ENCODE assay signal across 16 cellular contexts in the genomic region with DNA sequence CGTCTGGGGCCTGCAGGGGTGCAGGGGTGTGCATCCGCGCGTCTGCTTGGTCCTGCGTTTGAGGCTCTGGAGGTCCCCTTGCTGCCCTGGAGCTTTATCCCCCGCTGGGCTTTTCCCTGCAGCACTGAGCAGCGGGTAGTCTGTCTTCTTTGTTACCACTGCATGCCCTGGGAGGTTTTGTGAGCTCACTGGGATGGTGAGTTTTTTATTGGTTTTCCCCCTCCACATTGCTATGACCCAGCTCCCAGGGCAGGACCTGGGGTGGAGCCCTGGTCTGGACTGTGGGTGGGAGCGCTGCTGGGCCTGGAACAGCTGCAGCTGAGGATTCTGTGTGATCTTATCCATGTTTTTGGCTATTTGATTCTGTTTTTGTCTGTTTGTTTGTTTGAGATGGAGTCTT. TPM values are rescaled to one million over a fixed set of nuclear protein-coding genes. Genes with fewer than 3 reads are reported as not detected.
DNase-seq lines count a peak whose midpoint lies in the region; ATAC-seq and TF ChIP-seq lines count a peak whose summit lies in the region.
"Had no signal": no experiment of that assay in that cellular context is flagged by ENCODE, and none has a peak within 500 bp of the region (broad histone marks: within the 10 kb centered on the region; RNA-seq: fewer than 3 reads in every experiment).

No MANE protein-coding gene starts in this region.

- H3K27ac ChIP-seq in HEK293 (ENCODE audit: extremely low read depth, low read depth, low read length): no peak overlapping the region
- no peak overlapping the region for H3K27ac ChIP-seq in CD4-positive, alpha-beta T cell (ENCODE audit: low read depth, low read length)

- peak overlapping the region; percentile 31 for H3K27ac Mint-ChIP-seq in osteocyte (ENCODE audit: unreplicated experiment)
- no peak overlapping the region for H3K27ac Mint-ChIP-seq in CD4-positive, alpha-beta T cell
- H3K27ac Mint-ChIP-seq: stimulated activated naive CD8-positive, alpha-beta T cell treated with anti-CD3 and anti-CD28 coated beads, Interleukin-15, Interleukin-2, amounts not matched to agents 100 ng/mL and 50 ng/mL, for 24 hours had no signal

- H3K36me3 ChIP-seq in HEK293 (ENCODE audit: control insufficient read depth in 2 of 2, insufficient read depth in 1 of 2, low read length in 2 of 2): no peaks in the 10 kb centered on the region
- H3K36me3 ChIP-seq: gastrocnemius medialis had no signal

- H3K9me3 Mint-ChIP-seq in osteocyte (ENCODE audit: unreplicated experiment): no peaks in the 10 kb centered on the region
- no peaks in the 10 kb centered on the region for H3K9me3 Mint-ChIP-seq in CD4-positive, alpha-beta T cell
- H3K9me3 Mint-ChIP-seq: stimulated activated naive CD8-positive, alpha-beta T cell treated with anti-CD3 and anti-CD28 coated beads, Interleukin-15, Interleukin-2, amounts not matched to agents 100 ng/mL and 50 ng/mL, for 24 hours had no signal

- no peak for ATAC-seq in CD4-positive, alpha-beta T cell (ENCODE audit: poor library complexity)
- ATAC-seq in GM19035 (IDR thresholded peaks at IDR 0.05; ENCODE audit: unreplicated experiment): no peak
- ATAC-seq: gastrocnemius medialis, left lobe of liver had no signal

- H3K9me3 ChIP-seq in HEK293 (ENCODE audit: control insufficient read depth, insufficient read depth, low read depth, low read length): no peaks in the 10 kb centered on the region
- no peaks in the 10 kb centered on the region for H3K9me3 ChIP-seq in CD4-positive, alpha-beta T cell (ENCODE audit: control insufficient read depth, low read length)
- H3K9me3 ChIP-seq: gastrocnemius medialis had no signal

- peak; percentile 59 for DNase-seq in amniotic epithelial cell (ENCODE audit: low read depth)
- DNase-seq in osteocyte (ENCODE audit: extremely low spot score, unreplicated experiment): no peak
- no peak for DNase-seq in CD4-positive, alpha-beta T cell
- no peak for DNase-seq in dermis blood vessel endothelial cell
- DNase-seq: activated CD8-positive, alpha-beta memory T cell treated with anti-CD3 and anti-CD28 coated beads, Interleukin-2, amount 50 U/mL, for 48 hours; gastrocnemius medialis; NCI-H1092; NCI-H510A treated with DMSO at 0.1 percent for 48 hours; nucleus accumbens; SHP77; stimulated activated CD4-positive, alpha-beta T cell treated with anti-CD3 and anti-CD28 coated beads, Interleukin-2, amount 100 ng/mL, for 24 hours had no signal

- intact Hi-C loops in CD4-positive, alpha-beta T cell (cut with DNase I, micrococcal nuclease): loop anchor here in 1 of 2 experiments (10.0 kb wide), 1 partner anchor 841 kb away; a partner anchor contains a TSS

- POLR2A ChIA-PET in HEK293 (lab: Yijun Ruan, JAX): interaction anchor here (1.8 kb wide), 1 partner anchor 12 kb away, joined by 11 read pairs; a partner anchor contains a TSS
- POLR2A ChIA-PET in CD4-positive, alpha-beta T cell (lab: Charles Lee): no interaction called here

- no peak overlapping the region for H3K4me3 ChIP-seq in HEK293 (ENCODE audit: low read depth, low read length)
- H3K4me3 ChIP-seq: gastrocnemius medialis had no signal

- H3K4me3 Mint-ChIP-seq in osteocyte (ENCODE audit: unreplicated experiment): no peak overlapping the region
- no peak overlapping the region for H3K4me3 Mint-ChIP-seq in CD4-positive, alpha-beta T cell
- H3K4me3 Mint-ChIP-seq: stimulated activated naive CD8-positive, alpha-beta T cell treated with anti-CD3 and anti-CD28 coated beads, Interleukin-15, Interleukin-2, amounts not matched to agents 100 ng/mL and 50 ng/mL, for 24 hours had no signal

- CTCF ChIA-PET in HEK293 (lab: Yijun Ruan, JAX): interaction anchor here (0.7 to 7.0 kb wide), 4 partner anchors 14 to 165 kb away, joined by 3 to 63 read pairs (median 3); a partner anchor contains a TSS
- CTCF ChIA-PET in CD4-positive, alpha-beta T cell (lab: Charles Lee): interaction anchor here (1.7 kb wide), 1 partner anchor 30 kb away, joined by 4 read pairs; no protein-coding TSS in a partner anchor

- peaks cover 37% of the 10 kb centered on the region for H3K4me1 Mint-ChIP-seq in osteocyte (ENCODE audit: unreplicated experiment)
- H3K4me1 Mint-ChIP-seq in CD4-positive, alpha-beta T cell (ENCODE audit: low read depth): peaks cover 25% of the 10 kb centered on the region

- TF ChIP-seq CTCF in HEK293 (tag by site-specific recombination; IDR thresholded peaks at IDR 0.05) (no peak), osteocyte (IDR thresholded peaks at IDR 0.05) (no peak)
- no peak for TF ChIP-seq CTCF in CD4-positive, alpha-beta T cell (IDR thresholded peaks at IDR 0.05)

- peaks cover 8% of the 10 kb centered on the region; the same call in 1 of the 2 replicates for H3K4me1 ChIP-seq in HEK293 (ENCODE audit: control insufficient read depth, insufficient read depth, low read length)

- H3K36me3 Mint-ChIP-seq in osteocyte (ENCODE audit: unreplicated experiment): no peaks in the 10 kb centered on the region
- peaks cover 6% of the 10 kb centered on the region for H3K36me3 Mint-ChIP-seq in CD4-positive, alpha-beta T cell (ENCODE audit: low read depth)

- no peaks in the 10 kb centered on the region for H3K27me3 ChIP-seq in CD4-positive, alpha-beta T cell (ENCODE audit: control insufficient read depth, insufficient read depth, low read length)

- H3K27me3 Mint-ChIP-seq in osteocyte (ENCODE audit: unreplicated experiment): no peaks in the 10 kb centered on the region
- no peaks in the 10 kb centered on the region for H3K27me3 Mint-ChIP-seq in CD4-positive, alpha-beta T cell
- H3K27me3 Mint-ChIP-seq: stimulated activated naive CD8-positive, alpha-beta T cell treated with anti-CD3 and anti-CD28 coated beads, Interleukin-15, Interleukin-2, amounts not matched to agents 100 ng/mL and 50 ng/mL, for 24 hours had no signal

TF ChIP-seq in HEK293, 187 proteins besides CTCF, POLR2A, EP300 and RAD21:
- TF ChIP-seq ZSCAN30 (tag by site-specific recombination; IDR thresholded peaks at IDR 0.05): no peak
- peak; percentile 31; the same call in 1 of the 2 replicates for TF ChIP-seq ZNF341 (tag by site-specific recombination; IDR thresholded peaks at IDR 0.05; ENCODE audit: low read depth)
- no peak for TF ChIP-seq GLIS2 (tag by site-specific recombination; IDR thresholded peaks at IDR 0.05)
- TF ChIP-seq HOXC10 (CRISPR knock-in tag; IDR thresholded peaks at IDR 0.05): no peak
- no peak for TF ChIP-seq ZNF701 (tag by site-specific recombination; IDR thresholded peaks at IDR 0.05)
- no peak for TF ChIP-seq MEIS1 (CRISPR knock-in tag; IDR thresholded peaks at IDR 0.05; ENCODE audit: borderline replicate concordance)
- no peak for TF ChIP-seq ZNF274 (IDR thresholded peaks at IDR 0.05; ENCODE audit: low read length)
- TF ChIP-seq ZNF274 (tag by site-specific recombination; IDR thresholded peaks at IDR 0.05; ENCODE audit: borderline replicate concordance): no peak
- no peak for TF ChIP-seq ZBTB20 (tag by site-specific recombination; IDR thresholded peaks at IDR 0.05)
- TF ChIP-seq, protein P1, sequence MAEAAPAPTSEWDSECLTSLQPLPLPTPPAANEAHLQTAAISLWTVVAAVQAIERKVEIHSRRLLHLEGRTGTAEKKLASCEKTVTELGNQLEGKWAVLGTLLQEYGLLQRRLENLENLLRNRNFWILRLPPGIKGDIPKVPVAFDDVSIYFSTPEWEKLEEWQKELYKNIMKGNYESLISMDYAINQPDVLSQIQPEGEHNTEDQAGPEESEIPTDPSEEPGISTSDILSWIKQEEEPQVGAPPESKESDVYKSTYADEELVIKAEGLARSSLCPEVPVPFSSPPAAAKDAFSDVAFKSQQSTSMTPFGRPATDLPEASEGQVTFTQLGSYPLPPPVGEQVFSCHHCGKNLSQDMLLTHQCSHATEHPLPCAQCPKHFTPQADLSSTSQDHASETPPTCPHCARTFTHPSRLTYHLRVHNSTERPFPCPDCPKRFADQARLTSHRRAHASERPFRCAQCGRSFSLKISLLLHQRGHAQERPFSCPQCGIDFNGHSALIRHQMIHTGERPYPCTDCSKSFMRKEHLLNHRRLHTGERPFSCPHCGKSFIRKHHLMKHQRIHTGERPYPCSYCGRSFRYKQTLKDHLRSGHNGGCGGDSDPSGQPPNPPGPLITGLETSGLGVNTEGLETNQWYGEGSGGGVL (tag by site-specific recombination; IDR thresholded peaks at IDR 0.05): 0 out of 2 replicates have a peak, but pooled peaks have one; percentile 52
- TF ChIP-seq MZF1 (tag by site-specific recombination; IDR thresholded peaks at IDR 0.05; ENCODE audit: borderline replicate concordance): no peak
- peak; percentile 89 for TF ChIP-seq ZIC2 (tag by site-specific recombination; IDR thresholded peaks at IDR 0.05)
- TF ChIP-seq ZNF600 (tag by site-specific recombination; IDR thresholded peaks at IDR 0.05): peak; percentile 77
- TF ChIP-seq, protein P2, sequence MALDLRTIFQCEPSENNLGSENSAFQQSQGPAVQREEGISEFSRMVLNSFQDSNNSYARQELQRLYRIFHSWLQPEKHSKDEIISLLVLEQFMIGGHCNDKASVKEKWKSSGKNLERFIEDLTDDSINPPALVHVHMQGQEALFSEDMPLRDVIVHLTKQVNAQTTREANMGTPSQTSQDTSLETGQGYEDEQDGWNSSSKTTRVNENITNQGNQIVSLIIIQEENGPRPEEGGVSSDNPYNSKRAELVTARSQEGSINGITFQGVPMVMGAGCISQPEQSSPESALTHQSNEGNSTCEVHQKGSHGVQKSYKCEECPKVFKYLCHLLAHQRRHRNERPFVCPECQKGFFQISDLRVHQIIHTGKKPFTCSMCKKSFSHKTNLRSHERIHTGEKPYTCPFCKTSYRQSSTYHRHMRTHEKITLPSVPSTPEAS (tag by site-specific recombination; IDR thresholded peaks at IDR 0.05): no peak
- no peak for TF ChIP-seq ZNF174 (tag by site-specific recombination; IDR thresholded peaks at IDR 0.05)
- peak; percentile 74 for TF ChIP-seq GLIS1 (tag by site-specific recombination; IDR thresholded peaks at IDR 0.05)
- 0 out of 2 replicates have a peak, but pooled peaks have one; percentile 35 for TF ChIP-seq ZNF121 (tag by site-specific recombination; IDR thresholded peaks at IDR 0.05)

RNA-seq across cellular contexts. Expression of a gene that starts 2.8 kb away (rescaled TPM):
- 10.4 and 11.6 TPM in 2 replicates for total RNA-seq in osteocyte
- 10 to 100 TPM; 26.6 to 27.2 TPM for total RNA-seq in CD4-positive, alpha-beta T cell
- total RNA-seq in dermis blood vessel endothelial cell: 1.4 and 3.3 TPM in 2 replicates

RNA-seq across cellular contexts. Expression of a gene that starts 9.1 kb away (rescaled TPM):
- not detected in 2 replicates for total RNA-seq in osteocyte
- not detected for total RNA-seq in CD4-positive, alpha-beta T cell
- total RNA-seq in dermis blood vessel endothelial cell: not detected in 2 replicates
- total RNA-seq: dermis microvascular lymphatic vessel endothelial cell, gastrocnemius medialis, left lobe of liver had no signal

RNA-seq across cellular contexts. Expression of a gene that starts 11.4 kb away (rescaled TPM):
- 54.2 and 58.2 TPM in 2 replicates for total RNA-seq in osteocyte
- 10 to 100 TPM; 10.5 to 14.7 TPM for total RNA-seq in CD4-positive, alpha-beta T cell
- total RNA-seq in dermis blood vessel endothelial cell: 8.7 and 14.5 TPM in 2 replicates

RNA-seq across cellular contexts. Expression of a gene that starts 12.2 kb away (rescaled TPM):
- total RNA-seq in osteocyte (37.0 and 39.8 TPM in 2 replicates), dermis blood vessel endothelial cell (56.2 and 76.5 TPM in 2 replicates)
- total RNA-seq in CD4-positive, alpha-beta T cell: 1 to 10 TPM; 1.5 to 2.2 TPM

RNA-seq across cellular contexts. Expression of a gene that starts 14.6 kb away (rescaled TPM):
- total RNA-seq in osteocyte (21.5 and 22.1 TPM in 2 replicates), dermis blood vessel endothelial cell (0.19 and 0.51 TPM in 2 replicates)
- total RNA-seq in CD4-positive, alpha-beta T cell: 1 to 10 TPM in 1 of 2 experiments, under 1 TPM in 1; 0.42 to 1.3 TPM
